Comparison of ENCODE assay signal across 21 cellular contexts in the genomic region with DNA sequence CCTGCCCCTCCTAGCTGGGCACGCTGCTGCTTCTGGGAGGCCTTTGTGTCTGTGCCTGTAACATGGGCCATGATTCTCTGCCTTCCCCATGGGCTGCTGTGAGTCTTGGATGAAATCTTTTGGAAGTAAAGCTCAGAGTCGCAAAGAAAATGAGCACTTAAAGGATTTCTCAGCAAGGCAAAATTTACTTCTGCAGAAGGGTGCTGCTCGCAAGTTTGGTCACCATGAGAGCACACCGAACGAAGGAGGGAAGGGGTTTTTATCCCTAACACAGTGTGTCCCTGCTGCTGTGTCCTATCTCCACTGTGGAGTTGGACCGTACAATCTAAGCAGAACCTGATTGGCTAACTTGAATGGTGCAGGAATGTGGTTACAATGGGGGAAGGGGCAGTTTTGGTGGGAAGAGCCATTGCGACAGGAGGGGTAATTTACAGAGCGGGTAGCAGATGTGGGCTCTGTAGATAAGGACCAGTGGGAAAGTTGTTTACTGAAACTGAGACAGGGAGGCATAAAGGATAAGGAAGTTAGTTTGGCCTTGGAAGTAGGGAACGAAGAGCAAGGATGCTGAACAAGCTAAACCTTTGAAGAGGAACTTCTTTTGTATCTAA.
"Had no signal": no experiment of that assay in that cellular context is flagged by ENCODE, and none has a peak within 500 bp of the region (broad histone marks: within the 10 kb centered on the region; RNA-seq: fewer than 3 reads in every experiment).

No MANE protein-coding gene starts in this region.

- H3K9me3 ChIP-seq: thyroid gland had no signal

- H3K4me3 ChIP-seq: cardiac muscle cell, esophagus muscularis mucosa, gastroesophageal sphincter, heart right ventricle, left lung, thyroid gland had no signal

- H3K27ac ChIP-seq: cardiac muscle cell, esophagus muscularis mucosa, gastroesophageal sphincter, heart right ventricle, left lung, thyroid gland, WERI-Rb-1 had no signal

- H3K4me3 Mint-ChIP-seq: activated naive CD8-positive, alpha-beta T cell; dendritic cell treated with granulocyte-macrophage colony-stimulating factor and Interleukin-4, amounts not matched to agents 40 ng/mL and 50 ng/mL, for 4 days; nephron had no signal

- H3K4me1 Mint-ChIP-seq: nephron had no signal

- H3K27me3 Mint-ChIP-seq: dendritic cell treated with granulocyte-macrophage colony-stimulating factor and Interleukin-4, amounts not matched to agents 40 ng/mL and 50 ng/mL, for 4 days had no signal

- DNase-seq: activated CD4-positive, alpha-beta T cell treated with anti-CD3 and anti-CD28 coated beads for 1 hour; activated CD4-positive, alpha-beta T cell treated with anti-CD3 and anti-CD28 coated beads, Interleukin-2, amount 50 U/mL, for 48 hours; amniotic stem cell; effector CD8-positive, alpha-beta T cell; heart right ventricle; left lung; midbrain; occipital lobe; posterior cingulate gyrus; retina; stimulated activated CD4-positive, alpha-beta T cell treated with anti-CD3 and anti-CD28 coated beads, Interleukin-12 subunit alpha, Interleukin-12 subunit beta, amount 100 ng/mL, for 4 hours; stimulated activated CD4-positive, alpha-beta T cell treated with anti-CD3 and anti-CD28 coated beads, Interleukin-1b, Interleukin-23, amount 100 ng/mL, for 48 hours; stimulated activated naive CD4-positive, alpha-beta T cell treated with Interleukin-2 at 50 U/mL for 16 hours; thyroid gland; WERI-Rb-1 had no signal

- H3K27me3 ChIP-seq: cardiac muscle cell, esophagus muscularis mucosa, gastroesophageal sphincter, heart right ventricle, left lung, thyroid gland had no signal

- H3K27ac Mint-ChIP-seq: activated naive CD8-positive, alpha-beta T cell; dendritic cell treated with granulocyte-macrophage colony-stimulating factor and Interleukin-4, amounts not matched to agents 40 ng/mL and 50 ng/mL, for 4 days; nephron had no signal

- H3K4me1 ChIP-seq: esophagus muscularis mucosa, gastroesophageal sphincter, heart right ventricle, left lung, thyroid gland had no signal

- H3K36me3 ChIP-seq: cardiac muscle cell, esophagus muscularis mucosa, gastroesophageal sphincter, heart right ventricle, left lung, thyroid gland, WERI-Rb-1 had no signal
